8 cellular contexts compared by ENCODE assay signal in the genomic region with DNA sequence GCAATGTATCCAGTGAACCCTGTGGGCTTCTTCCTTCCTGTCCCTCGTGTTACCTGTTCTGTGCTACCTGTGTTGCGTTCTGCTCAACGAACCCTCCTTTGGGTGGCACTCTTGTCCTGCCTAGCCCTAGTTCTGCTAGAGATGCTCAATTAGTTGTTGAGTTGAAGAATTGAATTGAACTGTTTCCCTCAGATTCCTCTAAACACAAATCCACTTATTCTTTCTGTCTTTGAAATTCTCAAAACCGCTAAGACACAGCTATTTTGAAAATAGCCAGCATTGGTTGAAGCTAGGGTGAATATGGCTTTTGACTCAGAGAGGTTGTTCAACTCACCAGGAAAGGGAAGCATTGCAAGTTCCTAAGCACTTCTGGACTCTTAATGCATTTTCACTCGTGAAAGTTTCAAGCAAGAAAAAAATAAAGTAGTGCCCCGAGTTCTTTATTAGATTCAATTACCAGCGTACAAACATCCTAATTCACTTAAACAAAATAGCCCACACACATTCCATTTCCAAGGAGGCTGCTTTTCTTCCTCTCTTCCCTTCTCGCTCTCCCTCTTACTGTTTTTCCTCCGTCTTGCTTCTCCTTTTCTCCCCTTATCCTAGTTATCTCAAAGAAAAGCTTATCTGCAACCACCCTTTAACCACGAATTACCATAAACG. TPM values are rescaled to one million over a fixed set of nuclear protein-coding genes. Genes with fewer than 3 reads are reported as not detected.
DNase-seq lines count a peak whose midpoint lies in the region; ATAC-seq and TF ChIP-seq lines count a peak whose summit lies in the region.

No MANE protein-coding gene starts in this region.

- peak overlapping the region in 3 of 4 donors; percentile 67 to 80 (median 71) for H3K27ac ChIP-seq in body of pancreas
- H3K27ac ChIP-seq in thymus (ENCODE audit: low read depth), result no peak overlapping the region

- peak in 6 of 7 experiments; percentile 25 to 80 (median 64) for TF ChIP-seq CTCF in body of pancreas (IDR thresholded peaks at IDR 0.05)

- H3K36me3 ChIP-seq in body of pancreas (replicated peaks in 1 of 2; ENCODE audit: insufficient read depth in 1 of 2, low read depth in 2 of 2), result no peaks in the 10 kb centered on the region
- H3K36me3 ChIP-seq in thymus (ENCODE audit: control insufficient read depth, insufficient read depth), result no peaks in the 10 kb centered on the region

- H3K27me3 ChIP-seq in body of pancreas (no peaks in the 10 kb centered on the region), thymus (ENCODE audit: control insufficient read depth, insufficient read depth) (no peaks in the 10 kb centered on the region)

- peak overlapping the region in 1 of 2 donors; percentile 36 for H3K4me3 ChIP-seq in body of pancreas
- H3K4me3 ChIP-seq in thymus (ENCODE audit: low read length), result peak overlapping the region; percentile 56

- DNase-seq in CD1c-positive myeloid dendritic cell (ENCODE audit: extremely low spot score) (peak; percentile 41), NCI-H748 (lab: John Stamatoyannopoulos, UW; ENCODE audit: unreplicated experiment) (peak; percentile 77), body of pancreas (peak; percentile 55 to 69 (median 60)), left colon (peak; percentile 41 to 63)

- peak; percentile 36 for ATAC-seq in GM21360 (IDR thresholded peaks at IDR 0.05; ENCODE audit: unreplicated experiment)
- peak; percentile 52 for ATAC-seq in body of pancreas
- ATAC-seq in left colon, result peak; percentile 68
- ATAC-seq in HG03095 (IDR thresholded peaks at IDR 0.05; ENCODE audit: unreplicated experiment), result no peak
- ATAC-seq in GM21528 (IDR thresholded peaks at IDR 0.05; ENCODE audit: low FRiP score, unreplicated experiment), result no peak

- TF ChIP-seq POLR2A in body of pancreas (IDR thresholded peaks at IDR 0.05), result no peak

- no peaks in the 10 kb centered on the region for H3K9me3 ChIP-seq in body of pancreas
- H3K9me3 ChIP-seq in thymus (ENCODE audit: control insufficient read depth), result no peaks in the 10 kb centered on the region

- WGBS in body of pancreas, 2 donors, result 2% methylated on average over 11 of the region's 11 CpGs
- WGBS in thymus, result 5% methylated on average over 11 of the region's 11 CpGs

- H3K4me1 ChIP-seq in body of pancreas, result peaks cover 18% of the 10 kb centered on the region
- H3K4me1 ChIP-seq in thymus (ENCODE audit: control insufficient read depth, insufficient read depth, low read length), result peaks cover 4% of the 10 kb centered on the region

- intact Hi-C loops in body of pancreas (cut with DNase I) (loop anchor here (10.0 kb wide), 1 partner anchor 128 kb away; no protein-coding TSS in a partner anchor), left colon (cut with DNase I, micrococcal nuclease) (loop anchor here in 1 of 2 donors (2.0 to 10.0 kb wide), 2 partner anchors 128 to 308 kb away; no protein-coding TSS in a partner anchor)

RNA-seq across cellular contexts. Expression of a gene that starts 0.6 kb away (rescaled TPM):
- total RNA-seq in body of pancreas (10 to 100 TPM in 1 of 2 donors, 1 to 10 TPM in 1; 6.9 to 11.2 TPM), left colon (10 to 100 TPM; 25.2 to 47.0 TPM)
- polyA plus RNA-seq in thymus, result 4.7 TPM

RNA-seq across cellular contexts. Expression of a gene that starts 0.6 kb away (rescaled TPM):
- total RNA-seq in body of pancreas (1 to 10 TPM; 3.6 to 8.3 TPM), left colon (10 to 100 TPM; 16.4 to 21.2 TPM)
- polyA plus RNA-seq in thymus, result 6.0 TPM

Comparison
In these comparisons a context has a peak if more than half of its experiments do, and no peak if none do; other contexts are left out.
1. ATAC-seq: peak in GM21360 (single experiment), body of pancreas (single experiment) and left colon (single experiment); none in HG03095 (single experiment) and GM21528 (single experiment).
2. Peak in every context shown above with its lines, with median percentiles within 50 percentile points of each other: DNase-seq.